Comparison of ENCODE assay signal across 1 cellular context in genomic region chr5:34610576-34610975, GRCh38.
TF ChIP-seq lines count a peak whose summit lies in the region.

No MANE protein-coding gene starts in this region.

TF ChIP-seq in H1, 55 proteins besides CTCF, POLR2A, EP300 and RAD21:
- TF ChIP-seq TAF7 (optimal IDR thresholded peaks at IDR 0.05; ENCODE audit: borderline replicate concordance, low read depth, low read length) (no peak), TAF1 (IDR thresholded peaks at IDR 0.05; ENCODE audit: low read depth, low read length) (no peak), SRF (IDR thresholded peaks at IDR 0.05; ENCODE audit: low read depth, low read length) (no peak), RFX5 (IDR thresholded peaks at IDR 0.05; ENCODE audit: borderline replicate concordance, low read depth, low read length) (no peak)
TF ChIP-seq in H1: peak in this region for 0.
